7 cellular contexts compared by ENCODE assay signal in genomic region chrX:33607042-33607595, GRCh38.
"Had no signal": no experiment of that assay in that cellular context is flagged by ENCODE, and none has a peak within 500 bp of the region (broad histone marks: within the 10 kb centered on the region; RNA-seq: fewer than 3 reads in every experiment).

No MANE protein-coding gene starts in this region.

- DNase-seq: H9, HCEC 1CT, HFFc6 had no signal

- ATAC-seq: GM23338, HepG2 had no signal

- H3K27ac ChIP-seq: HL-60 had no signal

- H3K27ac Mint-ChIP-seq: GM23338, H9, HFFc6, IgD-negative memory B cell had no signal

- H3K36me3 Mint-ChIP-seq: IgD-negative memory B cell had no signal

- H2AFZ ChIP-seq: GM23338 had no signal

- H3K4me2 ChIP-seq: GM23338 had no signal

- H3K27me3 Mint-ChIP-seq: IgD-negative memory B cell had no signal

- H3K4me3 Mint-ChIP-seq: GM23338, H9, HFFc6, IgD-negative memory B cell had no signal

- H3K4me3 ChIP-seq: GM23338 had no signal

- H3K9me3 Mint-ChIP-seq: GM23338 had no signal

- H3K4me1 Mint-ChIP-seq: GM23338, H9, IgD-negative memory B cell had no signal
